Comparison of ENCODE assay signal across 8 cellular contexts in the genomic region with DNA sequence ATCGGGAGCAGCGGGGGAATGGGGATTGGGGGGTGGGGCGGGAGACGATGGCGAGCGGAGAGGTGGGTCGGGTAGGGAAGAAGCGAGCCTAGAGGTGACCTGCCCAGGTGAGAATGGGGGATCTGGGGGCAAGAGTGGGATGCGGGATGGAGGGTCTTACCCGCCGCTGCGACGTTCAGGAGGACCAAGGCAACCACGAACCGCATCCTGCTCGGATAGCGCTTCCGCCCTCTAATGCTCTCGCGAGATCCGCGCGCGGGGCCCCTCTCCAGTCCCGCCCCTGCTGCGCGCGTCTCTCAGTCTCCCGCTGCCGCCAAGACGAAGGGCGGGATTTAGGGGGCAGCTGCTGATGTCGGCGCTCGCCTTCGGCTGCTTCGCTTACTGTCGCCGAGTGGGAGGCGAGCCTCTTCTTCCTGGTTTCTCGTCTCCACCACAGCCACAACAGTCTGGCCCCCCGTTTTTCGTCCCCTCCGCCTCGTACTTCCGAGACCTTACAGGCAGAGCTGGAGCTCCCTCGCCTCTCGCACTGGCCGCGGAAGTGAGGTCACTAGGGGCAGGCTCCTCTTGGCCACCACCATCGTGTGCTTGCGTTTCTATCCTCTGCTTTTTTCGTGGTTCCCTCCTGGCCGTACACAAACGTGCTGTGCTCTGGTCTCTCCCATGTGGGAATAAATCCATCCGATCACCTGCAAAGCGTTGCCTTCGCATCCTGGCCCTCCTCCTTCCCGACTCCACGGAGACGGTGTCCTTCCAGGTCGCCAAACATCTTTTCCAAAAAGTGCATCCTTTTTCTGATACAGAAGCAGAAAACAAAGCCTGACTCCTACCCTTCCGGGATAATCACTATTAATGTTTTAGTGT. TPM values are rescaled to one million over a fixed set of nuclear protein-coding genes. Genes with fewer than 3 reads are reported as not detected.
DNase-seq lines count a peak whose midpoint lies in the region; TF ChIP-seq lines count a peak whose summit lies in the region.

A gene (minus strand): TSS at position 233 of the 861 bp plus-strand sequence. CDS start 27 bp downstream, at position 206.

- POLR2A ChIA-PET in HEK293T (lab: Yijun Ruan, JAX): interaction anchor here (0.6 to 3.6 kb wide), 17 partner anchors 9 to 421 kb away, joined by 3 to 20 read pairs (median 4); a partner anchor contains a TSS

- H3K27me3 ChIP-seq in SJSA1 (replicated peaks) (no peaks in the 10 kb centered on the region), neuron (ENCODE audit: insufficient read depth, low read length) (no peaks in the 10 kb centered on the region)

- CTCF ChIA-PET in HEK293T (lab: Yijun Ruan, JAX): no interaction called here

- H3K27ac ChIP-seq in SJSA1: peak within 1 kb of the TSS; percentile 96

- H3K4me1 ChIP-seq in SJSA1 (replicated peaks) (peaks cover 30% of the 10 kb centered on the region), neuron (ENCODE audit: insufficient read depth, low read length) (peaks cover 28% of the 10 kb centered on the region)

- no peaks in the 10 kb centered on the region for H3K9me3 ChIP-seq in SJSA1 (replicated peaks)
- no peaks in the 10 kb centered on the region for H3K9me3 ChIP-seq in neuron (ENCODE audit: low read length)

- H2AFZ ChIP-seq in neuron (ENCODE audit: low read depth, low read length): peak within 1 kb of the TSS; percentile 4

- H3K36me3 ChIP-seq in SJSA1: peaks cover 51% of the 10 kb centered on the region
- peaks cover 30% of the 10 kb centered on the region for H3K36me3 ChIP-seq in neuron (ENCODE audit: insufficient read depth, low read length)

- peak within 1 kb of the TSS; percentile 62 for H3K4me3 ChIP-seq in SJSA1
- peak within 1 kb of the TSS; percentile 62 for H3K4me3 ChIP-seq in neuron (ENCODE audit: low read length)

- peak; percentile 49 for DNase-seq in GM04503 (ENCODE audit: low read depth)
- peak; percentile 97 for DNase-seq in HEK293T (ENCODE audit: extremely low spot score)
- DNase-seq in MV-4-11 (lab: John Stamatoyannopoulos, UW): peak; percentile 92
- peak; percentile 93 to 97 for DNase-seq in SJSA1 (ENCODE audit: low read depth in 1 of 2, low spot score in 2 of 2)
- DNase-seq in activated naive CD4-positive, alpha-beta T cell (lab: John Stamatoyannopoulos, UW): peak; percentile 71 to 93 (median 85)
- peak; percentile 89 for DNase-seq in foreskin melanocyte
- peak; percentile 83 for DNase-seq in stromal cell of bone marrow (ENCODE audit: low read depth)

TF ChIP-seq in HEK293T, 16 proteins besides CTCF, POLR2A, EP300 and RAD21:
- TF ChIP-seq NFRKB (IDR thresholded peaks at IDR 0.05) (no peak), SP1 (IDR thresholded peaks at IDR 0.05) (no peak), FOXM1 (IDR thresholded peaks at IDR 0.05; ENCODE audit: borderline replicate concordance) (no peak), L3MBTL2 (conservative IDR thresholded peaks at IDR 0.05) (peak; percentile 90), ELF4 (IDR thresholded peaks at IDR 0.05) (peak; percentile 84), ARNT (IDR thresholded peaks at IDR 0.05) (no peak), SUZ12 (IDR thresholded peaks at IDR 0.05) (no peak), TARDBP (IDR thresholded peaks at IDR 0.05) (no peak), BHLHE40 (IDR thresholded peaks at IDR 0.05; ENCODE audit: borderline replicate concordance) (no peak), CTBP1 (IDR thresholded peaks at IDR 0.05; ENCODE audit: borderline replicate concordance) (no peak), ZNF384 (IDR thresholded peaks at IDR 0.05) (no peak), LEF1 (IDR thresholded peaks at IDR 0.05; ENCODE audit: borderline replicate concordance) (no peak), FOXA1 (IDR thresholded peaks at IDR 0.05) (no peak), FOXK2 (IDR thresholded peaks at IDR 0.05) (no peak), HDGF (IDR thresholded peaks at IDR 0.05; ENCODE audit: borderline replicate concordance) (0 out of 2 replicates have a peak, but pooled peaks have one; percentile 37)
- TF ChIP-seq, protein P1, sequence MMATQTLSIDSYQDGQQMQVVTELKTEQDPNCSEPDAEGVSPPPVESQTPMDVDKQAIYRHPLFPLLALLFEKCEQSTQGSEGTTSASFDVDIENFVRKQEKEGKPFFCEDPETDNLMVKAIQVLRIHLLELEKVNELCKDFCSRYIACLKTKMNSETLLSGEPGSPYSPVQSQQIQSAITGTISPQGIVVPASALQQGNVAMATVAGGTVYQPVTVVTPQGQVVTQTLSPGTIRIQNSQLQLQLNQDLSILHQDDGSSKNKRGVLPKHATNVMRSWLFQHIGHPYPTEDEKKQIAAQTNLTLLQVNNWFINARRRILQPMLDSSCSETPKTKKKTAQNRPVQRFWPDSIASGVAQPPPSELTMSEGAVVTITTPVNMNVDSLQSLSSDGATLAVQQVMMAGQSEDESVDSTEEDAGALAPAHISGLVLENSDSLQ (IDR thresholded peaks at IDR 0.05): no peak

RNA-seq across cellular contexts. Expression of the gene that starts here (rescaled TPM):
- 103 and 120 TPM in 2 replicates for total RNA-seq in SJSA1 (2014; rRNA removed; shearing (Covaris generic))

Comparison
In these comparisons a context has a peak if more than half of its experiments do, and no peak if none do; other contexts are left out.
1. Peak in every context shown above with its lines: DNase-seq, H3K4me3 ChIP-seq and H3K27ac ChIP-seq.